ENCODE assay signal across 9 cellular contexts in the genomic region with DNA sequence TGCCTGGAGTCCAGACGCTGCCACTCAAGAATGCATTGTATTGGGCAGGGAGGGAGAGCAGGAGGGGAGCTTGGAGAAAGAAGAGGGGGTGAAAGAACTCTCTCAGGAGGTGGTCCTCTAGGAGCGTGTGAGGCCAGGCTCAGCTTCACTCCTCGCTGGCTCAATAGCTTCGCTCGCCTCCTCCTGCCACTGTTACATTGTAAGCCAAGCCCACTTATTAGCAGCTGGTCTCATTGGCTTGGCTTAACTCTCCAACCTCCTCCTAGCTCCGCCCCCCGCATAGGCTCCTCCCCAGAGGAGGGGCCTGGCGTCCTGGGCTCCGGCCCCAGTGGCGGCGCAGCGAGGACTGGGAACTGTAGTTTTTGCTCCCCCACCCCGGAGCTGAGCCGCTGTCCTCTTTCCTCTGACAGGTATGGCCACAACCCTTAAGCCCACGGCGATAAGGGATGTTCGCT. TPM values are rescaled to one million over a fixed set of nuclear protein-coding genes. Genes with fewer than 3 reads are reported as not detected.
A peak's percentile ranks its signal among the peaks of the same experiment; 100 is the strongest.
DNase-seq lines count a peak whose midpoint lies in the region; ATAC-seq and FAIRE-seq lines count a peak whose summit lies in the region.
"Had no signal": no experiment of that assay in that cellular context is flagged by ENCODE, and none has a peak within 500 bp of the region (broad histone marks: within the 10 kb centered on the region; RNA-seq: fewer than 3 reads in every experiment).

A gene (minus strand): TSS at position 165 of the 455 bp plus-strand sequence. CDS start 317 bp downstream, outside the sequence.

- H3K27ac ChIP-seq in CD4-positive, CD25-positive, alpha-beta regulatory T cell (ENCODE audit: insufficient read depth, low read length, poor library complexity, severe bottlenecking), result no peak within 1 kb of the TSS

- H3K36me3 Mint-ChIP-seq in CD4-positive, CD25-positive, alpha-beta regulatory T cell, result peaks cover 4% of the 10 kb centered on the region
- H3K36me3 Mint-ChIP-seq: activated naive CD4-positive, alpha-beta T cell treated with anti-CD3 and anti-CD28 coated beads, Interleukin-2, amount 50 U/mL, for 72 hours had no signal

- peaks cover 0 to 19% (median 6%) of the 10 kb centered on the region in 4 donors for H3K4me1 Mint-ChIP-seq in CD4-positive, CD25-positive, alpha-beta regulatory T cell

- H3K9me3 ChIP-seq in CD4-positive, CD25-positive, alpha-beta regulatory T cell (ENCODE audit: control insufficient read depth in 2 of 2, low read length in 2 of 2), result no peaks in the 10 kb centered on the region

- peak; percentile 88 to 98 for ATAC-seq in CD4-positive, CD25-positive, alpha-beta regulatory T cell (ENCODE audit: low read depth in 2 of 2)
- peak; percentile 77 for ATAC-seq in GM19452 (IDR thresholded peaks at IDR 0.05; ENCODE audit: unreplicated experiment)
- peak; percentile 89 for ATAC-seq in HG03565 (IDR thresholded peaks at IDR 0.05; ENCODE audit: unreplicated experiment)

- no peaks in the 10 kb centered on the region for H3K36me3 ChIP-seq in CD4-positive, CD25-positive, alpha-beta regulatory T cell (ENCODE audit: control insufficient read depth, insufficient read depth, low read length)

- H3K4me1 ChIP-seq in CD4-positive, CD25-positive, alpha-beta regulatory T cell (ENCODE audit: control insufficient read depth, insufficient read depth, low read length, poor library complexity, severe bottlenecking), result peaks cover 11% of the 10 kb centered on the region

- peak within 1 kb of the TSS in 2 of 4 donors; percentile 28 to 56 for H3K4me3 Mint-ChIP-seq in CD4-positive, CD25-positive, alpha-beta regulatory T cell

- H3K27ac Mint-ChIP-seq in CD4-positive, CD25-positive, alpha-beta regulatory T cell, result no peak within 1 kb of the TSS
- H3K27ac Mint-ChIP-seq: activated naive CD4-positive, alpha-beta T cell treated with anti-CD3 and anti-CD28 coated beads, Interleukin-2, amount 50 U/mL, for 72 hours had no signal

- H3K9me3 Mint-ChIP-seq in CD4-positive, CD25-positive, alpha-beta regulatory T cell, result no peaks in the 10 kb centered on the region
- H3K9me3 Mint-ChIP-seq: activated naive CD4-positive, alpha-beta T cell treated with anti-CD3 and anti-CD28 coated beads, Interleukin-2, amount 50 U/mL, for 72 hours had no signal

- peak; percentile 61 for FAIRE-seq in endometrium (lab: Jason Lieb, UNC)

- H3K4me3 ChIP-seq in CD4-positive, CD25-positive, alpha-beta regulatory T cell (ENCODE audit: low read depth, low read length), result no peak within 1 kb of the TSS

- peaks cover 5% of the 10 kb centered on the region for H3K27me3 ChIP-seq in CD4-positive, CD25-positive, alpha-beta regulatory T cell (ENCODE audit: control insufficient read depth, insufficient read depth, low read length)

- peaks cover 49% of the 10 kb centered on the region for H3K27me3 Mint-ChIP-seq in CD4-positive, CD25-positive, alpha-beta regulatory T cell

- DNase-seq in CD4-positive, CD25-positive, alpha-beta regulatory T cell, result peak; percentile 65 to 89 (median 78)
- peak; percentile 99 for DNase-seq in NCI-H82 (lab: John Stamatoyannopoulos, UW)
- peak; percentile 39 to 41 for DNase-seq in activated CD8-positive, alpha-beta memory T cell treated with anti-CD3 and anti-CD28 coated beads for 4 hours (ENCODE audit: low read depth in 2 of 2)
- DNase-seq in mesenteric fat pad (ENCODE audit: low spot score), result peak; percentile 93
- peak; percentile 41 for DNase-seq in stimulated activated CD8-positive, alpha-beta memory T cell treated with anti-CD3 and anti-CD28 coated beads, Interleukin-15, amount 100 ng/mL, for 24 hours (ENCODE audit: low read depth)

RNA-seq across cellular contexts. Expression of the gene that starts here (rescaled TPM):
- 0.30 TPM for total RNA-seq in CD4-positive, CD25-positive, alpha-beta regulatory T cell
- not detected for polyA plus RNA-seq in CD4-positive, CD25-positive, alpha-beta regulatory T cell
- total RNA-seq in mesenteric fat pad, result 0.96 TPM

Comparison
In these comparisons a context has a peak if more than half of its experiments do, and no peak if none do; other contexts are left out.
1. Peak in DNase-seq and ATAC-seq in CD4-positive, CD25-positive, alpha-beta regulatory T cell; RNA of the gene not detected or under 1 TPM.
2. Peak in DNase-seq in mesenteric fat pad; RNA of the gene not detected or under 1 TPM.
3. DNase-seq: peak in every context shown above with its lines; median percentile 99 in NCI-H82; 93 in mesenteric fat pad; 78 in CD4-positive, CD25-positive, alpha-beta regulatory T cell; 41 in stimulated activated CD8-positive, alpha-beta memory T cell treated with anti-CD3 and anti-CD28 coated beads, Interleukin-15, amount 100 ng/mL, for 24 hours; 40 in activated CD8-positive, alpha-beta memory T cell treated with anti-CD3 and anti-CD28 coated beads for 4 hours.